26 cellular contexts compared by ENCODE assay signal in the genomic region with DNA sequence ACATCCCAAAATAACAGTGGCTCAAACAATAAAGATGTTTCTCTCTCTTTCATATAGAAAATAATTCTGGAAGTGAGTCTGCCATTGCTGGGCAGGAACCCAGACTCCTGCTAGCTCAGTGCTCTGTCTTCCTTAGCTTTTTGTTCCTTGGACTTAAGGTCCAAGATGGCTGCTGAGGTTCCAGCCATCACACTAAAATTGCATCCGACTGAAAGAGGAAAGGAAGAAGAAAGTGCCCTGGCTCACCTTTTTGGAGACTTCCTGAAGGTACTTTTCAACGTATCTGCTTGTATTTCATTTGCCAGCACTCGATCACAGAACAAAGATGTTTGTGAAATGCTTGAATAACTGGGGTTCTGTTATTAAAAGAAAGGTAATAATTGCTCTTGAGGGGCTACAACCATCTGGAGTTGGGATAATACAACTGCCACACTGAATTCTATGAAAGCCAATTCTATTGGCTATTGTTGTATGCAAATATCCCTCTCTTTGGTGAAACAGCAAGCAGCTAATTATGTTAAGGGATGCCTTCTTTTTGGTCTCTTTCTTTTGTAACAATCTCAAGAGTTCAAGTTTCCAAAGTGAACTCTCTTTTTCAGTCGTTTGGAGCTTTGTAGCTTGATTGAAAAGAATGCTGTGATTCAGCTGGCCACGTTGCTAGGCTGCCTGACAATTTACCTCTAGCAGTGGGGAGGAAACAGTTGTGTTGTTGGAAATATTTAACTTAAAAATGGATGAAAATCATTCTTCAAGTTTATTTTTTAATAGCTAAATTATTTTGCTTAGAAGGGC.
DNase-seq lines count a peak whose midpoint lies in the region; ATAC-seq, FAIRE-seq and TF ChIP-seq lines count a peak whose summit lies in the region.
"Had no signal": no experiment of that assay in that cellular context is flagged by ENCODE, and none has a peak within 500 bp of the region (broad histone marks: within the 10 kb centered on the region; RNA-seq: fewer than 3 reads in every experiment).

No MANE protein-coding gene starts in this region.

- H3K4me3 ChIP-seq in H1 (ENCODE audit: extremely low read depth in 1 of 4, insufficient read depth in 2 of 4, low read depth in 3 of 4, low read length in 4 of 4) (no peak overlapping the region), vagina (no peak overlapping the region)
- H3K4me3 ChIP-seq: gastroesophageal sphincter, left ventricle myocardium inferior, MG63 had no signal

- H3K27me3 ChIP-seq in H1 (replicated peaks in 1 of 4; ENCODE audit: control insufficient read depth in 3 of 4, extremely low read depth in 1 of 4, insufficient read depth in 3 of 4, low read length in 3 of 4) (no peaks in the 10 kb centered on the region), vagina (no peaks in the 10 kb centered on the region)

- WGBS in H1 (ENCODE audit: extremely low coverage in 1 of 2, insufficient coverage in 1 of 2, insufficient read length in 1 of 2, insufficient replicate concordance in 2 of 2, low coverage in 1 of 2, low lambda C conversion rate in 2 of 2, missing lambda C conversion rate in 1 of 2), 2 experiments, result 34% methylated on average over 5 of the region's 5 CpGs; no CpG with 5 or more reads in 1 of the 2 experiments

- no peaks in the 10 kb centered on the region for H3K9me3 Mint-ChIP-seq in activated naive CD4-positive, alpha-beta T cell treated with anti-CD3 and anti-CD28 coated beads, Interleukin-2, amount 50 U/mL, for 72 hours
- H3K9me3 Mint-ChIP-seq: activated CD4-positive, alpha-beta T cell treated with anti-CD3 and anti-CD28 coated beads, Interleukin-2, amount 10 ng/mL, durations not matched to agents 7 days and 5 days; activated naive CD8-positive, alpha-beta T cell treated with anti-CD3 and anti-CD28 coated beads, Interleukin-2, amount 50 U/mL, for 24 hours; activated T-helper 17 cell treated with anti-CD3 and anti-CD28 coated beads, Interleukin-2, amount 50 U/mL, for 72 hours; HFFc6; IgD-negative memory B cell; stimulated activated naive CD8-positive, alpha-beta T cell treated with anti-CD3 and anti-CD28 coated beads, Interleukin-15, amount 100 ng/mL, for 72 hours; T-cell; type B pancreatic cell had no signal

- H2AK5ac ChIP-seq in H1 (ENCODE audit: low read depth, low read length), result no peak overlapping the region

- TF ChIP-seq POLR2A in H1 (IDR thresholded peaks at IDR 0.05; ENCODE audit: control extremely low read depth in 1 of 2, low read depth in 2 of 2, low read length in 2 of 2), result no peak
- no peak for TF ChIP-seq POLR2A in vagina (IDR thresholded peaks at IDR 0.05)

- H3K9me3 ChIP-seq in H1 (ENCODE audit: insufficient read depth in 2 of 2, low read depth in 1 of 2, low read length in 1 of 2) (peaks cover 0 to 4% of the 10 kb centered on the region in 2 experiments; a peak in 1 of 4 replicates), vagina (no peaks in the 10 kb centered on the region)
- H3K9me3 ChIP-seq: gastroesophageal sphincter, left ventricle myocardium inferior, MG63 had no signal

- peak; percentile 74 for FAIRE-seq in H1 (lab: Jason Lieb, UNC)

- H3K36me3 ChIP-seq in H1 (ENCODE audit: control insufficient read depth in 2 of 4, insufficient read depth in 4 of 4, low read length in 3 of 4) (no peaks in the 10 kb centered on the region), vagina (no peaks in the 10 kb centered on the region)
- H3K36me3 ChIP-seq: gastroesophageal sphincter, left ventricle myocardium inferior, MG63 had no signal

- H2BK120ac ChIP-seq in H1 (replicated peaks; ENCODE audit: low read depth, low read length), result no peak overlapping the region

- no peak overlapping the region for H3K23ac ChIP-seq in H1 (ENCODE audit: insufficient read length)

- H3K4ac ChIP-seq in H1 (replicated peaks; ENCODE audit: insufficient read length, low read depth, low read length), result no peak overlapping the region

- no peaks in the 10 kb centered on the region for H3K36me3 Mint-ChIP-seq in activated naive CD4-positive, alpha-beta T cell treated with anti-CD3 and anti-CD28 coated beads, Interleukin-2, amount 50 U/mL, for 72 hours
- H3K36me3 Mint-ChIP-seq: IgD-negative memory B cell, T-cell, type B pancreatic cell had no signal

- no peaks in the 10 kb centered on the region for H3K79me2 ChIP-seq in H1 (ENCODE audit: control insufficient read depth in 1 of 2, insufficient read depth in 2 of 2, low read length in 2 of 2)

- ATAC-seq in activated naive CD4-positive, alpha-beta T cell treated with anti-CD3 and anti-CD28 coated beads, Interleukin-2, amount 50 U/mL, for 72 hours, result no peak
- ATAC-seq: activated naive CD8-positive, alpha-beta T cell treated with anti-CD3 and anti-CD28 coated beads, Interleukin-2, amount 50 U/mL, for 24 hours; activated T-helper 17 cell treated with anti-CD3 and anti-CD28 coated beads, Interleukin-2, amount 50 U/mL, for 72 hours; esophagus mucosa; gastroesophageal sphincter; stimulated activated naive CD8-positive, alpha-beta T cell treated with anti-CD3 and anti-CD28 coated beads, Interleukin-15, amount 100 ng/mL, for 72 hours; T-cell had no signal

- TF ChIP-seq RAD21 in H1 (IDR thresholded peaks at IDR 0.05 in 1 of 2, conservative IDR thresholded peaks at IDR 0.05 in 1 of 2; ENCODE audit: low read depth in 2 of 2, low read length in 2 of 2), result no peak

- H2BK15ac ChIP-seq in H1 (ENCODE audit: low read length), result no peak overlapping the region

- H3K4me1 ChIP-seq in H1 (replicated peaks in 1 of 4; ENCODE audit: control insufficient read depth in 3 of 4, insufficient read depth in 4 of 4, low read length in 3 of 4) (peaks cover 0 to 9% (median 7%) of the 10 kb centered on the region in 4 experiments; a peak in 4 of 7 replicates), vagina (no peaks in the 10 kb centered on the region)
- H3K4me1 ChIP-seq: gastroesophageal sphincter, left ventricle myocardium inferior had no signal

- no peak overlapping the region for H2BK5ac ChIP-seq in H1 (ENCODE audit: low read depth, low read length)

- DNase-seq in NCI-H69 (lab: John Stamatoyannopoulos, UW), result peak; percentile 9
- DNase-seq in H1 (ENCODE audit: low read depth in 1 of 2, low spot score in 2 of 2), result no peak
- DNase-seq in medulla oblongata (ENCODE audit: extremely low spot score), result peak; percentile 40
- peak; percentile 2 to 16 for DNase-seq in vagina (ENCODE audit: extremely low spot score in 2 of 2)
- DNase-seq in NCI-H510A treated with DMSO at 0.1 percent for 48 hours (lab: John Stamatoyannopoulos, UW), result no peak
- no peak for DNase-seq in activated naive CD4-positive, alpha-beta T cell treated with anti-CD3 and anti-CD28 coated beads, Interleukin-2, amount 50 U/mL, for 72 hours (ENCODE audit: low spot score in 2 of 2)
- no peak for DNase-seq in NCI-H1092 treated with DMSO at 0.1 percent for 48 hours (lab: John Stamatoyannopoulos, UW)
- DNase-seq: activated CD4-positive, alpha-beta T cell treated with anti-CD3 and anti-CD28 coated beads, Interleukin-2, amount 10 ng/mL, durations not matched to agents 7 days and 5 days; activated naive CD8-positive, alpha-beta T cell treated with anti-CD3 and anti-CD28 coated beads, Interleukin-2, amount 50 U/mL, for 24 hours; HFFc6; left ventricle myocardium inferior; MG63; NCI-H146; NCI-H2171; NCI-H526 treated with DMSO at 0.1 percent for 48 hours; Right ventricle myocardium superior; stimulated activated CD4-positive, alpha-beta T cell treated with anti-CD3 and anti-CD28 coated beads, Interleukin-4, amount 100 ng/mL, for 4 hours; stimulated activated naive CD8-positive, alpha-beta T cell treated with anti-CD3 and anti-CD28 coated beads, Interleukin-15, amount 100 ng/mL, for 72 hours; T-cell had no signal

- intact Hi-C loops in vagina (cut with DNase I), result no loop called here

- H3K27ac ChIP-seq in H1 (ENCODE audit: low read depth, low read length) (peak overlapping the region; percentile 34; the same call in 1 of the 2 replicates), vagina (no peak overlapping the region)
- H3K27ac ChIP-seq: gastroesophageal sphincter, HL-60, left ventricle myocardium inferior had no signal

- no peak overlapping the region for H3K4me2 ChIP-seq in H1 (ENCODE audit: insufficient read depth in 1 of 2, low read depth in 2 of 2, low read length in 2 of 2)

- TF ChIP-seq CTCF in H1 (IDR thresholded peaks at IDR 0.05; ENCODE audit: control extremely low read depth in 1 of 3, insufficient read depth in 1 of 3, low read depth in 1 of 3, low read length in 3 of 3) (no peak), vagina (IDR thresholded peaks at IDR 0.05) (no peak)

- H3K27ac Mint-ChIP-seq in activated naive CD4-positive, alpha-beta T cell treated with anti-CD3 and anti-CD28 coated beads, Interleukin-2, amount 50 U/mL, for 72 hours, result no peak overlapping the region
- H3K27ac Mint-ChIP-seq: activated CD4-positive, alpha-beta T cell treated with anti-CD3 and anti-CD28 coated beads, Interleukin-2, amount 10 ng/mL, durations not matched to agents 7 days and 5 days; activated naive CD8-positive, alpha-beta T cell treated with anti-CD3 and anti-CD28 coated beads, Interleukin-2, amount 50 U/mL, for 24 hours; activated T-helper 17 cell treated with anti-CD3 and anti-CD28 coated beads, Interleukin-2, amount 50 U/mL, for 72 hours; B cell; HFFc6; IgD-negative memory B cell; stimulated activated naive CD8-positive, alpha-beta T cell treated with anti-CD3 and anti-CD28 coated beads, Interleukin-15, amount 100 ng/mL, for 72 hours; T-cell; type B pancreatic cell had no signal

- no peak overlapping the region for H4K8ac ChIP-seq in H1 (ENCODE audit: extremely low read depth, insufficient read depth, low read length)

- no peak for TF ChIP-seq EP300 in H1 (IDR thresholded peaks at IDR 0.05; ENCODE audit: borderline replicate concordance in 1 of 2, low read depth in 2 of 2, low read length in 2 of 2)

- no peaks in the 10 kb centered on the region for H4K20me1 ChIP-seq in H1 (replicated peaks in 1 of 2; ENCODE audit: control insufficient read depth in 1 of 2, insufficient read depth in 2 of 2, low read length in 2 of 2)

- peak overlapping the region; percentile 8 for H4K5ac ChIP-seq in H1 (ENCODE audit: insufficient read length, low read depth, low read length)

- CTCF ChIA-PET in H1 (lab: Charles Lee; ENCODE audit: partially characterized antibody), result interaction anchor here (0.6 to 1.9 kb wide), 3 partner anchors 24 to 544 kb away, joined by 3 to 5 read pairs (median 4); no protein-coding TSS in a partner anchor

- H3K56ac ChIP-seq in H1 (replicated peaks; ENCODE audit: insufficient read length, low read depth, low read length), result no peak overlapping the region

- POLR2A ChIA-PET in H1 (lab: Charles Lee; ENCODE audit: partially characterized antibody), result interaction anchor here (1.7 kb wide), 1 partner anchor 93 kb away, joined by 4 read pairs; no protein-coding TSS in a partner anchor

- H2AFZ ChIP-seq in H1 (ENCODE audit: low read length), result no peak overlapping the region

- no peaks in the 10 kb centered on the region for H3K79me1 ChIP-seq in H1 (ENCODE audit: low read depth, low read length)

- no peak overlapping the region for H3K14ac ChIP-seq in H1 (ENCODE audit: insufficient read length)

- H2BK12ac ChIP-seq in H1 (ENCODE audit: low read depth, low read length), result peak overlapping the region; percentile 45; the same call in 1 of the 2 replicates

- no peak overlapping the region for H3K18ac ChIP-seq in H1 (ENCODE audit: extremely low read depth, low read length)

- 0 out of 2 replicates have a peak overlapping the region, but pooled peaks have one; percentile 23 for H2BK20ac ChIP-seq in H1 (ENCODE audit: low read length)

- H4K91ac ChIP-seq in H1 (replicated peaks; ENCODE audit: insufficient read length, low read length), result no peak overlapping the region

- no peaks in the 10 kb centered on the region for H3K23me2 ChIP-seq in H1 (ENCODE audit: low read depth, low read length)

- H3K9ac ChIP-seq in H1 (replicated peaks in 1 of 4; ENCODE audit: extremely low read depth in 1 of 4, low read depth in 3 of 4, low read length in 3 of 4), result no peak overlapping the region

Comparison
In these comparisons a context has a peak if more than half of its experiments do, and no peak if none do; other contexts are left out.
1. DNase-seq: peak in NCI-H69 (single experiment), medulla oblongata (single experiment) and vagina (2 of 2); none in H1 (0 of 2), NCI-H510A treated with DMSO at 0.1 percent for 48 hours (single experiment), activated naive CD4-positive, alpha-beta T cell treated with anti-CD3 and anti-CD28 coated beads, Interleukin-2, amount 50 U/mL, for 72 hours (0 of 2) and NCI-H1092 treated with DMSO at 0.1 percent for 48 hours (single experiment).